Comparison of ENCODE assay signal across 1 cellular context in genomic region chr3:105783631-105784030, GRCh38.
TF ChIP-seq lines count a peak whose summit lies in the region.

No MANE protein-coding gene starts in this region.

TF ChIP-seq in HepG2, 621 proteins besides CTCF, POLR2A, EP300 and RAD21 (continued from another document):
- TF ChIP-seq ZBTB40 (IDR thresholded peaks at IDR 0.05), result no peak
- TF ChIP-seq ZBTB40 (CRISPR knock-in tag; IDR thresholded peaks at IDR 0.05), result no peak
- TF ChIP-seq SP5 (CRISPR knock-in tag; IDR thresholded peaks at IDR 0.05; ENCODE audit: borderline replicate concordance, low read depth), result no peak
- TF ChIP-seq, protein P1, sequence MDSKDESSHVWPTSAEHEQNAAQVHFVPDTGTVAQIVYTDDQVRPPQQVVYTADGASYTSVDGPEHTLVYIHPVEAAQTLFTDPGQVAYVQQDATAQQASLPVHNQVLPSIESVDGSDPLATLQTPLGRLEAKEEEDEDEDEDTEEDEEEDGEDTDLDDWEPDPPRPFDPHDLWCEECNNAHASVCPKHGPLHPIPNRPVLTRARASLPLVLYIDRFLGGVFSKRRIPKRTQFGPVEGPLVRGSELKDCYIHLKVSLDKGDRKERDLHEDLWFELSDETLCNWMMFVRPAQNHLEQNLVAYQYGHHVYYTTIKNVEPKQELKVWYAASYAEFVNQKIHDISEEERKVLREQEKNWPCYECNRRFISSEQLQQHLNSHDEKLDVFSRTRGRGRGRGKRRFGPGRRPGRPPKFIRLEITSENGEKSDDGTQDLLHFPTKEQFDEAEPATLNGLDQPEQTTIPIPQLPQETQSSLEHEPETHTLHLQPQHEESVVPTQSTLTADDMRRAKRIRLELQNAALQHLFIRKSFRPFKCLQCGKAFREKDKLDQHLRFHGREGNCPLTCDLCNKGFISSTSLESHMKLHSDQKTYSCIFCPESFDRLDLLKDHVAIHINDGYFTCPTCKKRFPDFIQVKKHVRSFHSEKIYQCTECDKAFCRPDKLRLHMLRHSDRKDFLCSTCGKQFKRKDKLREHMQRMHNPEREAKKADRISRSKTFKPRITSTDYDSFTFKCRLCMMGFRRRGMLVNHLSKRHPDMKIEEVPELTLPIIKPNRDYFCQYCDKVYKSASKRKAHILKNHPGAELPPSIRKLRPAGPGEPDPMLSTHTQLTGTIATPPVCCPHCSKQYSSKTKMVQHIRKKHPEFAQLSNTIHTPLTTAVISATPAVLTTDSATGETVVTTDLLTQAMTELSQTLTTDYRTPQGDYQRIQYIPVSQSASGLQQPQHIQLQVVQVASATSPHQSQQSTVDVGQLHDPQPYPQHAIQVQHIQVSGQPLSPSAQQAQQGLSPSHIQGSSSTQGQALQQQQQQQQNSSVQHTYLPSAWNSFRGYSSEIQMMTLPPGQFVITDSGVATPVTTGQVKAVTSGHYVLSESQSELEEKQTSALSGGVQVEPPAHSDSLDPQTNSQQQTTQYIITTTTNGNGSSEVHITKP (CRISPR knock-in tag; IDR thresholded peaks at IDR 0.05; ENCODE audit: low read depth), result no peak
- no peak for TF ChIP-seq PHF20 (CRISPR knock-in tag; IDR thresholded peaks at IDR 0.05)
- no peak for TF ChIP-seq NCOR1 (IDR thresholded peaks at IDR 0.05; ENCODE audit: borderline replicate concordance, low read length)
- TF ChIP-seq, protein P2, sequence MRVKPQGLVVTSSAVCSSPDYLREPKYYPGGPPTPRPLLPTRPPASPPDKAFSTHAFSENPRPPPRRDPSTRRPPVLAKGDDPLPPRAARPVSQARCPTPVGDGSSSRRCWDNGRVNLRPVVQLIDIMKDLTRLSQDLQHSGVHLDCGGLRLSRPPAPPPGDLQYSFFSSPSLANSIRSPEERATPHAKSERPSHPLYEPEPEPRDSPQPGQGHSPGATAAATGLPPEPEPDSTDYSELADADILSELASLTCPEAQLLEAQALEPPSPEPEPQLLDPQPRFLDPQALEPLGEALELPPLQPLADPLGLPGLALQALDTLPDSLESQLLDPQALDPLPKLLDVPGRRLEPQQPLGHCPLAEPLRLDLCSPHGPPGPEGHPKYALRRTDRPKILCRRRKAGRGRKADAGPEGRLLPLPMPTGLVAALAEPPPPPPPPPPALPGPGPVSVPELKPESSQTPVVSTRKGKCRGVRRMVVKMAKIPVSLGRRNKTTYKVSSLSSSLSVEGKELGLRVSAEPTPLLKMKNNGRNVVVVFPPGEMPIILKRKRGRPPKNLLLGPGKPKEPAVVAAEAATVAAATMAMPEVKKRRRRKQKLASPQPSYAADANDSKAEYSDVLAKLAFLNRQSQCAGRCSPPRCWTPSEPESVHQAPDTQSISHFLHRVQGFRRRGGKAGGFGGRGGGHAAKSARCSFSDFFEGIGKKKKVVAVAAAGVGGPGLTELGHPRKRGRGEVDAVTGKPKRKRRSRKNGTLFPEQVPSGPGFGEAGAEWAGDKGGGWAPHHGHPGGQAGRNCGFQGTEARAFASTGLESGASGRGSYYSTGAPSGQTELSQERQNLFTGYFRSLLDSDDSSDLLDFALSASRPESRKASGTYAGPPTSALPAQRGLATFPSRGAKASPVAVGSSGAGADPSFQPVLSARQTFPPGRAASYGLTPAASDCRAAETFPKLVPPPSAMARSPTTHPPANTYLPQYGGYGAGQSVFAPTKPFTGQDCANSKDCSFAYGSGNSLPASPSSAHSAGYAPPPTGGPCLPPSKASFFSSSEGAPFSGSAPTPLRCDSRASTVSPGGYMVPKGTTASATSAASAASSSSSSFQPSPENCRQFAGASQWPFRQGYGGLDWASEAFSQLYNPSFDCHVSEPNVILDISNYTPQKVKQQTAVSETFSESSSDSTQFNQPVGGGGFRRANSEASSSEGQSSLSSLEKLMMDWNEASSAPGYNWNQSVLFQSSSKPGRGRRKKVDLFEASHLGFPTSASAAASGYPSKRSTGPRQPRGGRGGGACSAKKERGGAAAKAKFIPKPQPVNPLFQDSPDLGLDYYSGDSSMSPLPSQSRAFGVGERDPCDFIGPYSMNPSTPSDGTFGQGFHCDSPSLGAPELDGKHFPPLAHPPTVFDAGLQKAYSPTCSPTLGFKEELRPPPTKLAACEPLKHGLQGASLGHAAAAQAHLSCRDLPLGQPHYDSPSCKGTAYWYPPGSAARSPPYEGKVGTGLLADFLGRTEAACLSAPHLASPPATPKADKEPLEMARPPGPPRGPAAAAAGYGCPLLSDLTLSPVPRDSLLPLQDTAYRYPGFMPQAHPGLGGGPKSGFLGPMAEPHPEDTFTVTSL (CRISPR knock-in tag; IDR thresholded peaks at IDR 0.05; ENCODE audit: borderline replicate concordance), result no peak
- TF ChIP-seq, protein P3, sequence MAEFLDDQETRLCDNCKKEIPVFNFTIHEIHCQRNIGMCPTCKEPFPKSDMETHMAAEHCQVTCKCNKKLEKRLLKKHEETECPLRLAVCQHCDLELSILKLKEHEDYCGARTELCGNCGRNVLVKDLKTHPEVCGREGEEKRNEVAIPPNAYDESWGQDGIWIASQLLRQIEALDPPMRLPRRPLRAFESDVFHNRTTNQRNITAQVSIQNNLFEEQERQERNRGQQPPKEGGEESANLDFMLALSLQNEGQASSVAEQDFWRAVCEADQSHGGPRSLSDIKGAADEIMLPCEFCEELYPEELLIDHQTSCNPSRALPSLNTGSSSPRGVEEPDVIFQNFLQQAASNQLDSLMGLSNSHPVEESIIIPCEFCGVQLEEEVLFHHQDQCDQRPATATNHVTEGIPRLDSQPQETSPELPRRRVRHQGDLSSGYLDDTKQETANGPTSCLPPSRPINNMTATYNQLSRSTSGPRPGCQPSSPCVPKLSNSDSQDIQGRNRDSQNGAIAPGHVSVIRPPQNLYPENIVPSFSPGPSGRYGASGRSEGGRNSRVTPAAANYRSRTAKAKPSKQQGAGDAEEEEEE (CRISPR knock-in tag; IDR thresholded peaks at IDR 0.05; ENCODE audit: borderline replicate concordance), result no peak
- TF ChIP-seq RNF2 (conservative IDR thresholded peaks at IDR 0.05; ENCODE audit: low read depth), result no peak
